ENCODE assay signal across 1 cellular context in genomic region chr13:33262554-33262953, GRCh38.
TF ChIP-seq lines count a peak whose summit lies in the region.

No MANE protein-coding gene starts in this region.

TF ChIP-seq in SK-N-SH, 30 proteins besides CTCF, POLR2A, EP300 and RAD21 (continued from another document):
- TF ChIP-seq, protein P1, sequence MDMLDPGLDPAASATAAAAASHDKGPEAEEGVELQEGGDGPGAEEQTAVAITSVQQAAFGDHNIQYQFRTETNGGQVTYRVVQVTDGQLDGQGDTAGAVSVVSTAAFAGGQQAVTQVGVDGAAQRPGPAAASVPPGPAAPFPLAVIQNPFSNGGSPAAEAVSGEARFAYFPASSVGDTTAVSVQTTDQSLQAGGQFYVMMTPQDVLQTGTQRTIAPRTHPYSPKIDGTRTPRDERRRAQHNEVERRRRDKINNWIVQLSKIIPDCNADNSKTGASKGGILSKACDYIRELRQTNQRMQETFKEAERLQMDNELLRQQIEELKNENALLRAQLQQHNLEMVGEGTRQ (IDR thresholded peaks at IDR 0.05; ENCODE audit: borderline replicate concordance, low read depth, low read length) = no peak
- TF ChIP-seq TAF1 (IDR thresholded peaks at IDR 0.05; ENCODE audit: borderline replicate concordance, low read depth, low read length) (no peak), FOSL2 (IDR thresholded peaks at IDR 0.05; ENCODE audit: borderline replicate concordance, low read depth) (no peak), MEF2A (IDR thresholded peaks at IDR 0.05; ENCODE audit: borderline replicate concordance, low read depth) (no peak), POLR2AphosphoS5 (IDR thresholded peaks at IDR 0.05; ENCODE audit: low read depth, low read length) (no peak)
